Comparison of ENCODE assay signal across 7 cellular contexts in the genomic region with DNA sequence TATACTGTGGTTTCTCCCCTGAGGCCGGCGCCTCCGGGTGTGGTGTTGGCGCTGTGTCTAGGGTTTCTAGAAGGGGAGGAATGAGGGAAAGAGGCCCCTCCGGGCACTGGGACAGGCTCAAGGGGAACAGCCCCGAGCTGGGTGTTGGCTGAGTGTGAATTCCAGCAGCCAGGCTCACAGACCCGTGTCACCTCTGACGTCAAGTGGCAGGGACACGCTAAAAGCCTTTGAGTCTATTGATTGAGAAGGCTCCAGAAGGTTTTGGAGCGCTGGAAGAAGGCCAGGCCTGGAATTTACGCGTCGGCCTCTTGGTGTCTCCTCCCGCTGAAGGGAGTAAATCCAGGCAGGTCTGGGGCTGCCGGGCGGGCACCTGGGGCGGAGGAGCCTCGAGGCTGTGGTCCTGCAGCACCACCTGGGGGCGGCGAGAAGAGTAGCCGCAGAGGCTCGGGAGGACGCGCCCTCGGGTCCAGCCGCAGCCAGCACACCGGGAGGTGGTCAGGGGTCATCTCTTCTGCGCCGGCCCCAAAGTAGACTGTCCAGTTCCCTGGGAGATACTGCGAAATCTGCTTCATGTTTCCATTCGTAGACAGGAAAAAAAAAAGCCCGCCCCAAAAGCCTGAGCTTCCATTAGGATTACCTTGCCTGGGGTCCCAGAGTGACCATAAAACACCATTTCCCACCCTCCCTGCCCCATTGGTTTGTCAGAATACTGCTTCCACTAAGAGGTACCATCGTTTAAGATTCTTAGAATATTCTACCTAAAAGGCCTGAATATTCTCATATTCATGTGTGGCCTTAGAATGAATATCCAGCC.
DNase-seq lines count a peak whose midpoint lies in the region; ATAC-seq, FAIRE-seq and TF ChIP-seq lines count a peak whose summit lies in the region.

No MANE protein-coding gene starts in this region.

- no peaks in the 10 kb centered on the region for H3K9me3 ChIP-seq in astrocyte (ENCODE audit: insufficient read depth, low read depth, low read length)

- FAIRE-seq in astrocyte (lab: Jason Lieb, UNC) = no peak

- peaks cover 12% of the 10 kb centered on the region for H3K4me1 Mint-ChIP-seq in astrocyte (ENCODE audit: low read depth, unreplicated experiment)

- peak overlapping the region; percentile 58 for H3K9ac ChIP-seq in astrocyte (ENCODE audit: low read length)

- no peaks in the 10 kb centered on the region for H3K79me2 ChIP-seq in astrocyte (ENCODE audit: insufficient read depth, low read length)

- H3K27ac Mint-ChIP-seq in astrocyte (ENCODE audit: unreplicated experiment) = no peak overlapping the region

- H3K4me2 ChIP-seq in astrocyte (ENCODE audit: low read length) = peak overlapping the region; percentile 84

- DNase-seq in NCI-H146 (lab: John Stamatoyannopoulos, UW) (peak; percentile 90), T-helper 22 cell (ENCODE audit: low read depth) (peak; percentile 20), astrocyte (ENCODE audit: low read depth) (peak; percentile 70), hepatic stellate cell (ENCODE audit: low spot score) (peak; percentile 80), retinal pigment epithelial cell (ENCODE audit: low read depth) (peak; percentile 63)

- H3K27ac ChIP-seq in astrocyte (ENCODE audit: low read depth, low read length) = no peak overlapping the region

- H3K4me1 ChIP-seq in astrocyte (ENCODE audit: insufficient read depth, low read length) = no peaks in the 10 kb centered on the region

- H3K36me3 ChIP-seq in astrocyte (ENCODE audit: insufficient read depth, low read length) = no peaks in the 10 kb centered on the region

- peak; percentile 97 for ATAC-seq in GM18502 (IDR thresholded peaks at IDR 0.05; ENCODE audit: poor library complexity, unreplicated experiment)
- ATAC-seq in HG02938 (IDR thresholded peaks at IDR 0.05; ENCODE audit: unreplicated experiment) = peak; percentile 94

- H3K4me3 ChIP-seq in astrocyte (ENCODE audit: insufficient read depth, low read depth, low read length) (peak overlapping the region; percentile 41), retinal pigment epithelial cell (ENCODE audit: low read length) (peak overlapping the region; percentile 45)

- H3K36me3 Mint-ChIP-seq in astrocyte (ENCODE audit: low read depth, unreplicated experiment) = no peaks in the 10 kb centered on the region

- peaks cover 23% of the 10 kb centered on the region for H3K27me3 Mint-ChIP-seq in astrocyte (ENCODE audit: low read depth, unreplicated experiment)

- no peak overlapping the region for H3K4me3 Mint-ChIP-seq in astrocyte (ENCODE audit: unreplicated experiment)

- no peaks in the 10 kb centered on the region for H3K9me3 Mint-ChIP-seq in astrocyte (ENCODE audit: unreplicated experiment)

- no peaks in the 10 kb centered on the region for H4K20me1 ChIP-seq in astrocyte (ENCODE audit: insufficient read depth, low read length)

- TF ChIP-seq CTCF in astrocyte (IDR thresholded peaks at IDR 0.05; ENCODE audit: insufficient read depth, low read depth, low read length) = peak; percentile 55
- TF ChIP-seq CTCF in retinal pigment epithelial cell (conservative IDR thresholded peaks at IDR 0.05; ENCODE audit: low read depth, low read length) = peak; percentile 82

- peaks cover 16% of the 10 kb centered on the region for H3K27me3 ChIP-seq in astrocyte (ENCODE audit: insufficient read depth, low read length)

- H2AFZ ChIP-seq in astrocyte (ENCODE audit: low read depth, low read length) = peak overlapping the region; percentile 79

Comparison
In these comparisons a context has a peak if more than half of its experiments do, and no peak if none do; other contexts are left out.
1. DNase-seq: peak in every context shown above with its lines; median percentile 90 in NCI-H146; 80 in hepatic stellate cell; 70 in astrocyte; 63 in retinal pigment epithelial cell; 20 in T-helper 22 cell.